Comparison of ENCODE assay signal across 27 cellular contexts in the genomic region with DNA sequence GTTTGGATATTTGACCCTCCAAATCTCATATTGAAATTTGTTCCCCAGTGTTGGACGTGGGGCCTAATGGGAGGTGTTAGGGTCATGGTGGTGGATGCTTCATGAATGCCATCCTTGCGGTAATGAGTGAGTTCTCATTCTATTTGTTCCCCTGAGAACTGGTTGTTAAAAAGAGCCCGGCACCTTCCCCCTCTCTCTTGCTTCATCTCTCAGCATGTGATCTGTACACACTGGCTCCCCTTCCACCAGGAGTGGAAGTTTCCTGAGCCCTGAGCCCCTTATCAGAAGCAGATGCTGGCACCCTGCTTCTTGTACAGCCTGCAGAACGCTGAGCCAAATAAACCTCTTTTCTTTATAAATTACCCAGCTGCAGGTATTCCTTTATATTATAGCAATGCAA. TPM values are rescaled to one million over a fixed set of nuclear protein-coding genes. Genes with fewer than 3 reads are reported as not detected.
A peak's percentile ranks its signal among the peaks of the same experiment; 100 is the strongest.
DNase-seq lines count a peak whose midpoint lies in the region; ATAC-seq lines count a peak whose summit lies in the region.
"Had no signal": no experiment of that assay in that cellular context is flagged by ENCODE, and none has a peak within 500 bp of the region (broad histone marks: within the 10 kb centered on the region; RNA-seq: fewer than 3 reads in every experiment).

No MANE protein-coding gene starts in this region.

- H3K79me2 ChIP-seq in Karpas-422 (ENCODE audit: low read length) = no peaks in the 10 kb centered on the region

- no peaks in the 10 kb centered on the region for H4K20me1 ChIP-seq in Karpas-422 (ENCODE audit: insufficient read depth, low read depth, low read length)

- H3K4me2 ChIP-seq in Karpas-422 (ENCODE audit: low read depth, low read length, poor library complexity, severe bottlenecking) = no peak overlapping the region
- H3K4me2 ChIP-seq: GM23338, SK-N-SH had no signal

- no peak overlapping the region for H3K4me3 Mint-ChIP-seq in dendritic cell treated with granulocyte-macrophage colony-stimulating factor and Interleukin-4, amounts not matched to agents 40 ng/mL and 50 ng/mL, for 4 days
- H3K4me3 Mint-ChIP-seq in stimulated activated effector memory CD8-positive, alpha-beta T cell treated with anti-CD3 and anti-CD28 coated beads, Interleukin-12 subunit alpha, Interleukin-12 subunit beta, amount 100 ng/mL, for 72 hours = no peak overlapping the region
- H3K4me3 Mint-ChIP-seq: CD4-positive, CD25-positive, alpha-beta regulatory T cell; GM23338; H9 had no signal

- peak overlapping the region; percentile 75 for H3K27ac Mint-ChIP-seq in dendritic cell treated with granulocyte-macrophage colony-stimulating factor and Interleukin-4, amounts not matched to agents 40 ng/mL and 50 ng/mL, for 4 days
- H3K27ac Mint-ChIP-seq in stimulated activated effector memory CD8-positive, alpha-beta T cell treated with anti-CD3 and anti-CD28 coated beads, Interleukin-12 subunit alpha, Interleukin-12 subunit beta, amount 100 ng/mL, for 72 hours = peak overlapping the region; percentile 29
- H3K27ac Mint-ChIP-seq: GM23338, H9 had no signal

- H3K27me3 ChIP-seq in Karpas-422 (ENCODE audit: low read length) = no peaks in the 10 kb centered on the region
- H3K27me3 ChIP-seq: BE2C, Peyer's patch had no signal

- H3K9me2 ChIP-seq in Karpas-422 (replicated peaks; ENCODE audit: insufficient read depth, low read length) = no peaks in the 10 kb centered on the region
- H3K9me2 ChIP-seq: SK-N-SH had no signal

- H3K27me3 Mint-ChIP-seq in dendritic cell treated with granulocyte-macrophage colony-stimulating factor and Interleukin-4, amounts not matched to agents 40 ng/mL and 50 ng/mL, for 4 days = no peaks in the 10 kb centered on the region

- no peak for ATAC-seq in stimulated activated effector memory CD8-positive, alpha-beta T cell treated with anti-CD3 and anti-CD28 coated beads, Interleukin-12 subunit alpha, Interleukin-12 subunit beta, amount 100 ng/mL, for 72 hours
- ATAC-seq in HG03135 (IDR thresholded peaks at IDR 0.05; ENCODE audit: unreplicated experiment) = no peak
- ATAC-seq: GM23338 had no signal

- no peak overlapping the region for H2AFZ ChIP-seq in Karpas-422 (ENCODE audit: low read length)
- H2AFZ ChIP-seq: GM23338 had no signal

- DNase-seq in NCI-H748 (lab: John Stamatoyannopoulos, UW; ENCODE audit: unreplicated experiment) (peak; percentile 16), NCI-H748 treated with DMSO at 0.1 percent for 48 hours (lab: John Stamatoyannopoulos, UW) (no peak), NCI-H146 treated with DMSO at 0.1 percent for 48 hours (lab: John Stamatoyannopoulos, UW; ENCODE audit: unreplicated experiment) (peak; percentile 26), Karpas-422 (no peak)
- DNase-seq in stimulated activated effector memory CD8-positive, alpha-beta T cell treated with anti-CD3 and anti-CD28 coated beads, Interleukin-12 subunit alpha, Interleukin-12 subunit beta, amount 100 ng/mL, for 72 hours (ENCODE audit: low spot score in 2 of 2) = no peak
- no peak for DNase-seq in activated CD4-positive, CD25-positive, alpha-beta regulatory T cell treated with anti-CD3 and anti-CD28 coated beads, Interleukin-2, amount 50 U/mL, for 72 hours
- DNase-seq: 8988T; ACHN; BE2C; CD4-positive, CD25-positive, alpha-beta regulatory T cell; DMS153; KG1; MM.1S; NCI-H1048; NCI-H1417; NCI-H187; NCI-H2081 treated with DMSO at 0.1 percent for 48 hours; NCI-H2171; NCI-H226; NCI-H524 treated with DMSO at 0.1 percent for 48 hours; OCI-M1; SK-N-SH had no signal

- H3K36me3 Mint-ChIP-seq in dendritic cell treated with granulocyte-macrophage colony-stimulating factor and Interleukin-4, amounts not matched to agents 40 ng/mL and 50 ng/mL, for 4 days (ENCODE audit: low read depth) = peaks cover 75% of the 10 kb centered on the region
- H3K36me3 Mint-ChIP-seq in stimulated activated effector memory CD8-positive, alpha-beta T cell treated with anti-CD3 and anti-CD28 coated beads, Interleukin-12 subunit alpha, Interleukin-12 subunit beta, amount 100 ng/mL, for 72 hours = peaks cover 35% of the 10 kb centered on the region
- H3K36me3 Mint-ChIP-seq: CD4-positive, CD25-positive, alpha-beta regulatory T cell had no signal

- no peaks in the 10 kb centered on the region for H3K36me3 ChIP-seq in Karpas-422 (ENCODE audit: insufficient read depth, low read length)
- H3K36me3 ChIP-seq: BE2C, Peyer's patch had no signal

- no peaks in the 10 kb centered on the region for H3K9me3 Mint-ChIP-seq in dendritic cell treated with granulocyte-macrophage colony-stimulating factor and Interleukin-4, amounts not matched to agents 40 ng/mL and 50 ng/mL, for 4 days
- no peaks in the 10 kb centered on the region for H3K9me3 Mint-ChIP-seq in stimulated activated effector memory CD8-positive, alpha-beta T cell treated with anti-CD3 and anti-CD28 coated beads, Interleukin-12 subunit alpha, Interleukin-12 subunit beta, amount 100 ng/mL, for 72 hours
- H3K9me3 Mint-ChIP-seq: CD4-positive, CD25-positive, alpha-beta regulatory T cell; GM23338 had no signal

- no peak overlapping the region for H3K9ac ChIP-seq in Karpas-422 (ENCODE audit: low read length)
- H3K9ac ChIP-seq: SK-N-SH had no signal

- H3K9me3 ChIP-seq in Karpas-422 (ENCODE audit: low read length) = no peaks in the 10 kb centered on the region
- H3K9me3 ChIP-seq: BE2C, Peyer's patch, SK-N-SH had no signal

- H3K4me1 Mint-ChIP-seq in dendritic cell treated with granulocyte-macrophage colony-stimulating factor and Interleukin-4, amounts not matched to agents 40 ng/mL and 50 ng/mL, for 4 days (ENCODE audit: low read depth) = peaks cover 20% of the 10 kb centered on the region
- H3K4me1 Mint-ChIP-seq in stimulated activated effector memory CD8-positive, alpha-beta T cell treated with anti-CD3 and anti-CD28 coated beads, Interleukin-12 subunit alpha, Interleukin-12 subunit beta, amount 100 ng/mL, for 72 hours = peaks cover under 1% of the 10 kb centered on the region
- H3K4me1 Mint-ChIP-seq: CD4-positive, CD25-positive, alpha-beta regulatory T cell had no signal

- intact Hi-C loops in dendritic cell treated with granulocyte-macrophage colony-stimulating factor and Interleukin-4, amounts not matched to agents 40 ng/mL and 50 ng/mL, for 4 days (cut with micrococcal nuclease) = no loop called here

- H3K27ac ChIP-seq in Karpas-422 (ENCODE audit: low read length) = no peak overlapping the region
- H3K27ac ChIP-seq: Peyer's patch had no signal

- no peak overlapping the region for H3K4me3 ChIP-seq in Karpas-422 (ENCODE audit: low read length)
- H3K4me3 ChIP-seq: GM23338, Peyer's patch had no signal

- H3K4me1 ChIP-seq in Karpas-422 (ENCODE audit: low read length) = no peaks in the 10 kb centered on the region
- H3K4me1 ChIP-seq: BE2C, Peyer's patch had no signal

RNA-seq across cellular contexts. Expression of gene PIK3R6, which starts 25.6 kb away (rescaled TPM):
- not detected in 2 replicates for total RNA-seq in Karpas-422 (2014; rRNA removed; shearing (Covaris generic); ENCODE audit: low replicate concordance)
- total RNA-seq: H9 had no signal

RNA-seq across cellular contexts. Expression of gene MFSD6L, which starts 42.7 kb away (rescaled TPM):
- total RNA-seq in Karpas-422 (2014; rRNA removed; shearing (Covaris generic); ENCODE audit: low replicate concordance) = not detected in 2 replicates
- total RNA-seq: CD4-positive, CD25-positive, alpha-beta regulatory T cell had no signal

Comparison
In these comparisons a context has a peak if more than half of its experiments do, and no peak if none do; other contexts are left out.
1. DNase-seq: peak in NCI-H748 (single experiment) and NCI-H146 treated with DMSO at 0.1 percent for 48 hours (single experiment); none in NCI-H748 treated with DMSO at 0.1 percent for 48 hours (single experiment), stimulated activated effector memory CD8-positive, alpha-beta T cell treated with anti-CD3 and anti-CD28 coated beads, Interleukin-12 subunit alpha, Interleukin-12 subunit beta, amount 100 ng/mL, for 72 hours (0 of 2), Karpas-422 (single experiment) and activated CD4-positive, CD25-positive, alpha-beta regulatory T cell treated with anti-CD3 and anti-CD28 coated beads, Interleukin-2, amount 50 U/mL, for 72 hours (single experiment).